In genomic region chr1:208183977-208184901, GRCh38 we compare ENCODE assay signal across 9 cellular contexts. TPM values are rescaled to one million over a fixed set of nuclear protein-coding genes. Genes with fewer than 3 reads are reported as not detected.
DNase-seq lines count a peak whose midpoint lies in the region; ATAC-seq, FAIRE-seq and TF ChIP-seq lines count a peak whose summit lies in the region.
"Had no signal": no experiment of that assay in that cellular context is flagged by ENCODE, and none has a peak within 500 bp of the region (broad histone marks: within the 10 kb centered on the region; RNA-seq: fewer than 3 reads in every experiment).

No MANE protein-coding gene starts in this region.

- peaks cover 10% of the 10 kb centered on the region for H3K27me3 Mint-ChIP-seq in activated T-cell treated with anti-CD3 and anti-CD28 coated beads, Interleukin-2, amount 50 U/mL, for 72 hours (ENCODE audit: low read depth)
- peaks cover 17 to 27% of the 10 kb centered on the region in 2 donors for H3K27me3 Mint-ChIP-seq in CD8-positive, alpha-beta memory T cell

- H3K36me3 ChIP-seq in kidney epithelial cell (ENCODE audit: control insufficient read depth, insufficient read depth, low read length): no peaks in the 10 kb centered on the region
- H3K36me3 ChIP-seq in CD8-positive, alpha-beta memory T cell (ENCODE audit: insufficient read depth, low read length): no peaks in the 10 kb centered on the region
- H3K36me3 ChIP-seq: cardiac muscle cell had no signal

- H3K4me3 Mint-ChIP-seq in activated T-cell treated with anti-CD3 and anti-CD28 coated beads, Interleukin-2, amount 50 U/mL, for 72 hours: no peak overlapping the region
- H3K4me3 Mint-ChIP-seq in CD8-positive, alpha-beta memory T cell: no peak overlapping the region

- H3K4me1 ChIP-seq in CD8-positive, alpha-beta memory T cell (ENCODE audit: insufficient read depth, low read length): no peaks in the 10 kb centered on the region

- POLR2A ChIA-PET in CD8-positive, alpha-beta memory T cell (lab: Charles Lee): no interaction called here

- no peak overlapping the region for H3K27ac Mint-ChIP-seq in activated T-cell treated with anti-CD3 and anti-CD28 coated beads, Interleukin-2, amount 50 U/mL, for 72 hours
- no peak overlapping the region for H3K27ac Mint-ChIP-seq in CD8-positive, alpha-beta memory T cell

- peaks cover 26% of the 10 kb centered on the region for H3K4me1 Mint-ChIP-seq in activated T-cell treated with anti-CD3 and anti-CD28 coated beads, Interleukin-2, amount 50 U/mL, for 72 hours (ENCODE audit: low read depth)
- peaks cover 6 to 9% (median 6%) of the 10 kb centered on the region in 3 donors for H3K4me1 Mint-ChIP-seq in CD8-positive, alpha-beta memory T cell

- no peaks in the 10 kb centered on the region for H3K9me3 ChIP-seq in CD8-positive, alpha-beta memory T cell (ENCODE audit: low read length)

- no peak overlapping the region for H3K4me3 ChIP-seq in kidney epithelial cell (ENCODE audit: low read depth, low read length)
- H3K4me3 ChIP-seq in CD8-positive, alpha-beta memory T cell (ENCODE audit: low read length): no peak overlapping the region
- H3K4me3 ChIP-seq: cardiac muscle cell had no signal

- no peak for FAIRE-seq in urothelium cell line (lab: Jason Lieb, UNC)

- peak; percentile 74 to 79 for ATAC-seq in activated T-cell treated with anti-CD3 and anti-CD28 coated beads, Interleukin-2, amount 50 U/mL, for 72 hours (replicated peaks in 1 of 2)
- ATAC-seq in HG02852 (IDR thresholded peaks at IDR 0.05; ENCODE audit: unreplicated experiment): no peak

- DNase-seq in activated T-cell treated with anti-CD3 and anti-CD28 coated beads, Interleukin-2, amount 50 U/mL, for 72 hours: peak in 1 of 2 donors; percentile 10
- DNase-seq in activated T-cell treated with anti-CD3 and anti-CD28 coated beads for 4 hours (no peak), amniotic epithelial cell (ENCODE audit: low read depth) (peak; percentile 99), kidney epithelial cell (ENCODE audit: low read depth) (peak; percentile 87), urothelium cell line (ENCODE audit: low spot score) (peak; percentile 79)
- DNase-seq in CD8-positive, alpha-beta memory T cell: no peak
- no peak for DNase-seq in stimulated activated CD4-positive, alpha-beta T cell treated with anti-CD3 and anti-CD28 coated beads, Interleukin-2, amount 100 ng/mL, for 48 hours

- no peaks in the 10 kb centered on the region for H3K36me3 Mint-ChIP-seq in activated T-cell treated with anti-CD3 and anti-CD28 coated beads, Interleukin-2, amount 50 U/mL, for 72 hours (ENCODE audit: insufficient read depth in 2 of 2)
- H3K36me3 Mint-ChIP-seq in CD8-positive, alpha-beta memory T cell: peaks cover 0 to 2% (median 0%) of the 10 kb centered on the region in 3 donors

- CTCF ChIA-PET in CD8-positive, alpha-beta memory T cell (lab: Charles Lee): no interaction called here

- no peaks in the 10 kb centered on the region for H3K27me3 ChIP-seq in kidney epithelial cell (ENCODE audit: control insufficient read depth, insufficient read depth, low read length)
- H3K27me3 ChIP-seq in CD8-positive, alpha-beta memory T cell (ENCODE audit: insufficient read depth, low read length, poor library complexity, severe bottlenecking): no peaks in the 10 kb centered on the region
- H3K27me3 ChIP-seq: cardiac muscle cell had no signal

- H3K9me3 Mint-ChIP-seq in activated T-cell treated with anti-CD3 and anti-CD28 coated beads, Interleukin-2, amount 50 U/mL, for 72 hours: no peaks in the 10 kb centered on the region
- H3K9me3 Mint-ChIP-seq in CD8-positive, alpha-beta memory T cell: no peaks in the 10 kb centered on the region

- no peak overlapping the region for H3K27ac ChIP-seq in CD8-positive, alpha-beta memory T cell (ENCODE audit: low read depth, low read length)
- H3K27ac ChIP-seq: cardiac muscle cell had no signal

- TF ChIP-seq CTCF in kidney epithelial cell (IDR thresholded peaks at IDR 0.05; ENCODE audit: insufficient read depth, low read length, poor library complexity, severe bottlenecking): no peak

RNA-seq across cellular contexts. Expression of gene PLXNA2, which starts 59.9 kb away (rescaled TPM):
- total RNA-seq in activated T-cell treated with anti-CD3 and anti-CD28 coated beads, Interleukin-2, amount 50 U/mL, for 72 hours: under 1 TPM; 0.07 to 0.72 TPM
- total RNA-seq in kidney epithelial cell: 6.9 and 9.2 TPM in 2 replicates
- 1 to 10 TPM in 1 of 2 experiments, under 1 TPM in 1; 0.75 to 1.1 TPM for total RNA-seq in CD8-positive, alpha-beta memory T cell
- 1.0 TPM for polyA plus RNA-seq in CD8-positive, alpha-beta memory T cell

Comparison
In these comparisons a context has a peak if more than half of its experiments do, and no peak if none do; other contexts are left out.
1. DNase-seq: peak in amniotic epithelial cell (single experiment), kidney epithelial cell (single experiment) and urothelium cell line (single experiment); none in activated T-cell treated with anti-CD3 and anti-CD28 coated beads for 4 hours (single experiment), CD8-positive, alpha-beta memory T cell (0 of 5) and stimulated activated CD4-positive, alpha-beta T cell treated with anti-CD3 and anti-CD28 coated beads, Interleukin-2, amount 100 ng/mL, for 48 hours (0 of 2).